22 cellular contexts compared by ENCODE assay signal in the genomic region with DNA sequence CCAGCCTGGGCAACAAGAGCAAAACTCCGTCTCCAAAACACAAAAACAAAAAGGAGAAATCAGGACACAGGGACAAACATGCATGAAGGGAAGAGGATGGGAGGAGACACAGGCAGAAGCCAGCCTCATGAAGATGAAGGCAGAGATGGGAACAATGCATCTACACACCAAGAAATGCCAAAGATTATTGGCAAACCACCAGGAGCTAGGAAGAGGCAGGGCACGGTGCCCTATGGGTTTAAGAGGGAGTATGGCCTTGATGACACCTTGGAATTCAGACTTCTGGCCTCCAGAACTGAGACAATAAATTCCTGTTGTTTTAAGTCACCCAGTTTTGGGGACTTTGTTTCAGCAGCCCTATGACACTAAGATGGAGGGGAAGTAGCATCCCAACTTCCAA. TPM values are rescaled to one million over a fixed set of nuclear protein-coding genes. Genes with fewer than 3 reads are reported as not detected.
"Had no signal": no experiment of that assay in that cellular context is flagged by ENCODE, and none has a peak within 500 bp of the region (broad histone marks: within the 10 kb centered on the region; RNA-seq: fewer than 3 reads in every experiment).

No MANE protein-coding gene starts in this region.

- DNase-seq: activated CD4-positive, CD25-positive, alpha-beta regulatory T cell treated with anti-CD3 and anti-CD28 coated beads, Interleukin-2, amount 50 U/mL, for 72 hours; activated gamma-delta T cell treated with Interleukin-2 at 50 U/mL for 16 hours; adrenal gland; cortex of kidney; effector memory CD4-positive, alpha-beta T cell; gastrocnemius medialis; heart right ventricle; stimulated activated CD4-positive, alpha-beta T cell treated with anti-CD3 and anti-CD28 coated beads, Interleukin-2, amount 100 ng/mL, for 48 hours; stimulated activated naive CD8-positive, alpha-beta T cell treated with anti-CD3 and anti-CD28 coated beads, Interleukin-15, amount 100 ng/mL, for 72 hours; testis had no signal

- H3K9me3 Mint-ChIP-seq: central memory CD8-positive, alpha-beta T cell; natural killer cell treated with Interleukin-12 subunit alpha and Interleukin-12 subunit beta and Interleukin-15 and Interleukin-18, amount 100 ng/mL, for 72 hours; stimulated activated naive CD8-positive, alpha-beta T cell treated with anti-CD3 and anti-CD28 coated beads, Interleukin-15, amount 100 ng/mL, for 72 hours had no signal

- H3K36me3 ChIP-seq: adrenal gland, gastrocnemius medialis, heart right ventricle had no signal

- ATAC-seq: gastrocnemius medialis; heart right ventricle; mucosa of descending colon; natural killer cell treated with Interleukin-12 subunit alpha and Interleukin-12 subunit beta and Interleukin-15 and Interleukin-18, amount 100 ng/mL, for 72 hours; stimulated activated naive CD8-positive, alpha-beta T cell treated with anti-CD3 and anti-CD28 coated beads, Interleukin-15, amount 100 ng/mL, for 72 hours had no signal

- H3K36me3 Mint-ChIP-seq: natural killer cell treated with Interleukin-12 subunit alpha and Interleukin-12 subunit beta and Interleukin-15 and Interleukin-18, amount 100 ng/mL, for 72 hours had no signal

- H3K4me1 ChIP-seq: adrenal gland, gastrocnemius medialis, testis had no signal

- FAIRE-seq: islet of Langerhans had no signal

- H3K4me3 Mint-ChIP-seq: central memory CD8-positive, alpha-beta T cell; natural killer cell treated with Interleukin-12 subunit alpha and Interleukin-12 subunit beta and Interleukin-15 and Interleukin-18, amount 100 ng/mL, for 72 hours; stimulated activated naive CD8-positive, alpha-beta T cell treated with anti-CD3 and anti-CD28 coated beads, Interleukin-15, amount 100 ng/mL, for 72 hours had no signal

- H3K27me3 Mint-ChIP-seq: central memory CD8-positive, alpha-beta T cell; stimulated activated naive CD8-positive, alpha-beta T cell treated with anti-CD3 and anti-CD28 coated beads, Interleukin-15, amount 100 ng/mL, for 72 hours had no signal

- H3K9me3 ChIP-seq: adrenal gland, gastrocnemius medialis, heart right ventricle, mucosa of descending colon, testis had no signal

- H3K27me3 ChIP-seq: testis had no signal

- H3K27ac Mint-ChIP-seq: natural killer cell treated with Interleukin-12 subunit alpha and Interleukin-12 subunit beta and Interleukin-15 and Interleukin-18, amount 100 ng/mL, for 72 hours; stimulated activated naive CD8-positive, alpha-beta T cell treated with anti-CD3 and anti-CD28 coated beads, Interleukin-15, amount 100 ng/mL, for 72 hours had no signal

- H3K4me3 ChIP-seq: adrenal gland, gastrocnemius medialis, heart right ventricle, mucosa of descending colon, SK-N-MC, testis had no signal

- H3K27ac ChIP-seq: adrenal gland, epithelial cell of prostate, gastrocnemius medialis, heart right ventricle, SK-N-MC, testis had no signal

RNA-seq across cellular contexts. Expression of gene TMPRSS3, which starts 5.2 kb away (rescaled TPM):
- total RNA-seq: gastrocnemius medialis, lung microvascular endothelial cell, pulmonary artery endothelial cell had no signal

RNA-seq across cellular contexts. Expression of gene UBASH3A, which starts 13.0 kb away (rescaled TPM):
- total RNA-seq: lung microvascular endothelial cell, pulmonary artery endothelial cell had no signal

RNA-seq across cellular contexts. Expression of gene TFF1, which starts 24.4 kb away (rescaled TPM):
- total RNA-seq: activated CD8-positive, alpha-beta memory T cell treated with anti-CD3 and anti-CD28 coated beads for 36 hours; gastrocnemius medialis; heart right ventricle; lung microvascular endothelial cell; natural killer cell treated with Interleukin-12 subunit alpha and Interleukin-12 subunit beta and Interleukin-15 and Interleukin-18, amount 100 ng/mL, for 72 hours; omental fat pad; pulmonary artery endothelial cell; T-helper 1 cell treated with Interleukin-12 subunit alpha and Interleukin-12 subunit beta and Interleukin-4 antibody, amounts not matched to agents 30 ng/mL and 1 ng/mL, for 36 hours; testis had no signal
- polyA plus RNA-seq: heart right ventricle had no signal

RNA-seq across cellular contexts. Expression of gene TFF2, which starts 39.9 kb away (rescaled TPM):
- total RNA-seq: activated CD8-positive, alpha-beta memory T cell treated with anti-CD3 and anti-CD28 coated beads for 36 hours; adrenal gland; gastrocnemius medialis; heart right ventricle; lung microvascular endothelial cell; natural killer cell treated with Interleukin-12 subunit alpha and Interleukin-12 subunit beta and Interleukin-15 and Interleukin-18, amount 100 ng/mL, for 72 hours; omental fat pad; pulmonary artery endothelial cell; T-helper 1 cell treated with Interleukin-12 subunit alpha and Interleukin-12 subunit beta and Interleukin-4 antibody, amounts not matched to agents 30 ng/mL and 1 ng/mL, for 36 hours; testis; ureter had no signal
- polyA plus RNA-seq: heart right ventricle had no signal
